36 cellular contexts compared by ENCODE assay signal in genomic region chr7:150866932-150867564, GRCh38. TPM values are rescaled to one million over a fixed set of nuclear protein-coding genes. Genes with fewer than 3 reads are reported as not detected.
"Had no signal": no experiment of that assay in that cellular context is flagged by ENCODE, and none has a peak within 500 bp of the region (broad histone marks: within the 10 kb centered on the region; RNA-seq: fewer than 3 reads in every experiment).

No MANE protein-coding gene starts in this region.

- ATAC-seq: Right ventricle myocardium inferior, SK-N-SH treated with all-trans-retinoic acid at 6 μM for 48 hours, T-cell, T-helper 17 cell had no signal

- DNase-seq: activated B cell treated with CpG ODN at 0.5 μM for 24 hours; activated CD4-positive, alpha-beta T cell treated with anti-CD3 and anti-CD28 coated beads for 48 hours; activated CD4-positive, alpha-beta T cell treated with anti-CD3 and anti-CD28 coated beads, Interleukin-2, amount 50 U/mL, for 4 hours; activated CD4-positive, CD25-positive, alpha-beta regulatory T cell treated with anti-CD3 and anti-CD28 coated beads, Interleukin-2, amount 50 U/mL, for 72 hours; activated effector memory CD4-positive, alpha-beta T cell treated with anti-CD3 and anti-CD28 coated beads, Interleukin-2, amount 50 U/mL, for 16 hours; activated naive CD4-positive, alpha-beta T cell; activated naive CD4-positive, alpha-beta T cell treated with anti-CD3 and anti-CD28 coated beads, Interleukin-2, amount 50 U/mL, for 16 hours; activated naive CD8-positive, alpha-beta T cell treated with anti-CD3 and anti-CD28 coated beads for 36 hours; activated T-cell treated with anti-CD3 and anti-CD28 coated beads, Interleukin-2, amount 50 U/mL, for 1 hour; amniotic stem cell; aorta; brain microvascular endothelial cell; KBM-7; MM.1S; MV-4-11; NCI-H1092; NCI-H1436 treated with DMSO at 0.1 percent for 48 hours; NCI-H1694 treated with DMSO at 0.1 percent for 48 hours; NCI-H2029; NCI-H345; NCI-H524 treated with DMSO at 0.1 percent for 48 hours; PC-9; SIG-M5; T-cell; T-helper 17 cell had no signal

- H3K27me3 ChIP-seq: brain microvascular endothelial cell, cardiac muscle cell had no signal

- H2AFZ ChIP-seq: PC-9 had no signal

- H3K36me3 ChIP-seq: brain microvascular endothelial cell, cardiac muscle cell had no signal

- H3K9me3 Mint-ChIP-seq: activated T-helper 17 cell treated with anti-CD3 and anti-CD28 coated beads, Interleukin-2, amount 50 U/mL, for 72 hours; central memory CD8-positive, alpha-beta T cell had no signal

- H3K4me3 Mint-ChIP-seq: activated B cell treated with CpG ODN at 0.5 μM for 24 hours; activated naive CD8-positive, alpha-beta T cell treated with anti-CD3 and anti-CD28 coated beads for 36 hours; activated T-helper 17 cell treated with anti-CD3 and anti-CD28 coated beads, Interleukin-2, amount 50 U/mL, for 72 hours; central memory CD8-positive, alpha-beta T cell; T-cell; T-helper 17 cell had no signal

- H3K36me3 Mint-ChIP-seq: activated naive CD8-positive, alpha-beta T cell treated with anti-CD3 and anti-CD28 coated beads for 36 hours; T-cell had no signal

- H3K4me2 ChIP-seq: PC-9 had no signal

- H3K27ac ChIP-seq: brain microvascular endothelial cell, cardiac muscle cell, PC-9, RWPE1, VCaP had no signal

- H3K27ac Mint-ChIP-seq: activated B cell treated with CpG ODN at 0.5 μM for 24 hours; activated naive CD8-positive, alpha-beta T cell treated with anti-CD3 and anti-CD28 coated beads for 36 hours; activated T-helper 17 cell treated with anti-CD3 and anti-CD28 coated beads, Interleukin-2, amount 50 U/mL, for 72 hours; T-cell; T-helper 17 cell had no signal

- H3K4me3 ChIP-seq: cardiac muscle cell, PC-9 had no signal

- H3K4me1 Mint-ChIP-seq: activated B cell treated with CpG ODN at 0.5 μM for 24 hours; activated naive CD8-positive, alpha-beta T cell treated with anti-CD3 and anti-CD28 coated beads for 36 hours; activated T-helper 17 cell treated with anti-CD3 and anti-CD28 coated beads, Interleukin-2, amount 50 U/mL, for 72 hours; central memory CD8-positive, alpha-beta T cell; T-cell had no signal

RNA-seq across cellular contexts. Expression of gene AOC1, which starts 14.7 kb away (rescaled TPM):
- total RNA-seq: activated B cell treated with CpG ODN at 0.5 μM for 24 hours; activated naive CD8-positive, alpha-beta T cell treated with anti-CD3 and anti-CD28 coated beads for 36 hours; activated T-helper 17 cell treated with anti-CD3 and anti-CD28 coated beads, Interleukin-2, amount 50 U/mL, for 72 hours; chondrocyte; LHCN-M2; NCI-H460; OCI-LY7; T-helper 17 cell had no signal
